1 cellular context compared by ENCODE assay signal in genomic region chr1:230406727-230407126, GRCh38. TPM values are rescaled to one million over a fixed set of nuclear protein-coding genes. Genes with fewer than 3 reads are reported as not detected.
"Had no signal": no experiment of that assay in that cellular context is flagged by ENCODE, and none has a peak within 500 bp of the region (broad histone marks: within the 10 kb centered on the region; RNA-seq: fewer than 3 reads in every experiment).

No MANE protein-coding gene starts in this region.

RNA-seq across cellular contexts. Expression of gene PGBD5, which starts 19.4 kb away (rescaled TPM):
- total RNA-seq: naive thymus-derived CD8-positive, alpha-beta T cell had no signal
- polyA plus RNA-seq: naive thymus-derived CD8-positive, alpha-beta T cell had no signal
